Comparison of ENCODE assay signal across 8 cellular contexts in genomic region chr18:43596106-43596712, GRCh38.
DNase-seq lines count a peak whose midpoint lies in the region; ATAC-seq, FAIRE-seq and TF ChIP-seq lines count a peak whose summit lies in the region.

No MANE protein-coding gene starts in this region.

- TF ChIP-seq POLR2A in endothelial cell of umbilical vein (IDR thresholded peaks at IDR 0.05; ENCODE audit: low read depth, low read length) (no peak), prostate gland (IDR thresholded peaks at IDR 0.05) (no peak)

- whole genome bisulfite sequencing in prostate gland = 49% methylated on average over 3 of the region's 3 CpGs

- FAIRE-seq in endothelial cell of umbilical vein (lab: Jason Lieb, UNC) = no peak

- H2AFZ ChIP-seq in endothelial cell of umbilical vein (ENCODE audit: low read depth, low read length) = no peak overlapping the region

- no TSS peak for BruUV-seq in endothelial cell of umbilical vein (replicated peaks; lab: Mats Ljungman, UMichigan)

- H3K27ac ChIP-seq in C4-2B (no peak overlapping the region), endothelial cell of umbilical vein (ENCODE audit: insufficient read depth, low read depth, low read length) (no peak overlapping the region), prostate gland (no peak overlapping the region)

- intact Hi-C loops in endothelial cell of umbilical vein (cut with micrococcal nuclease) = loop anchor here (2.0 to 10.0 kb wide), 2 partner anchors 1001 to 1543 kb away; no protein-coding TSS in a partner anchor
- intact Hi-C loops in prostate gland (cut with DNase I) = no loop called here

- no peaks in the 10 kb centered on the region for H3K4me1 ChIP-seq in endothelial cell of umbilical vein (ENCODE audit: control insufficient read depth, extremely low read depth, insufficient read depth, low read length)
- no peaks in the 10 kb centered on the region for H3K4me1 ChIP-seq in prostate gland (replicated peaks)

- TF ChIP-seq CTCF in C4-2B (conservative IDR thresholded peaks at IDR 0.05) (peak; percentile 78), endothelial cell of umbilical vein (IDR thresholded peaks at IDR 0.05; ENCODE audit: extremely low read depth in 1 of 2, insufficient read depth in 1 of 2, low read depth in 1 of 2, low read length in 2 of 2) (peak; percentile 15 to 35), prostate gland (IDR thresholded peaks at IDR 0.05) (peak in 3 of 4 experiments; percentile 26 to 48 (median 42))

- H4K20me1 ChIP-seq in endothelial cell of umbilical vein (replicated peaks; ENCODE audit: control insufficient read depth, extremely low read depth, insufficient read depth, low read length) = no peaks in the 10 kb centered on the region

- H3K9me3 ChIP-seq in endothelial cell of umbilical vein (replicated peaks; ENCODE audit: control insufficient read depth, insufficient read depth, low read length) (no peaks in the 10 kb centered on the region), prostate gland (no peaks in the 10 kb centered on the region)

- H3K79me2 ChIP-seq in endothelial cell of umbilical vein (ENCODE audit: control insufficient read depth, insufficient read depth, low read length) = no peaks in the 10 kb centered on the region

- H3K4me3 ChIP-seq in endothelial cell of umbilical vein (replicated peaks in 1 of 3; ENCODE audit: insufficient read depth in 1 of 3, low read depth in 1 of 3, low read length in 3 of 3) (no peak overlapping the region), prostate gland (no peak overlapping the region)

- no peaks in the 10 kb centered on the region for H3K9me1 ChIP-seq in endothelial cell of umbilical vein (replicated peaks; ENCODE audit: control insufficient read depth, extremely low read depth, insufficient read depth, low read length)

- no peak overlapping the region for H3K9ac ChIP-seq in endothelial cell of umbilical vein (replicated peaks; ENCODE audit: extremely low read depth, insufficient read depth, low read length)

- CTCF ChIA-PET in endothelial cell of umbilical vein (lab: Charles Lee) = interaction anchor here (0.6 to 6.7 kb wide), 9 partner anchors 9 to 1568 kb away, joined by 3 to 44 read pairs (median 5); no protein-coding TSS in a partner anchor

- H3K36me3 ChIP-seq in endothelial cell of umbilical vein (ENCODE audit: control insufficient read depth in 2 of 2, extremely low read depth in 1 of 2, insufficient read depth in 2 of 2, low read length in 2 of 2) (no peaks in the 10 kb centered on the region), prostate gland (no peaks in the 10 kb centered on the region)

- ATAC-seq in GM19372 (IDR thresholded peaks at IDR 0.05; ENCODE audit: low read depth, unreplicated experiment) = peak; percentile 91
- ATAC-seq in HG03460 (IDR thresholded peaks at IDR 0.05; ENCODE audit: unreplicated experiment) = peak; percentile 64
- no peak for ATAC-seq in activated CD4-positive, CD25-positive, alpha-beta regulatory T cell treated with anti-CD3 and anti-CD28 coated beads, Interleukin-2, amount 50 U/mL, for 24 hours

- dilution Hi-C loops in endothelial cell of umbilical vein (cut with MboI; ENCODE audit: extremely low pct_ligation_motif_present, low sequenced_read_pairs) = no loop called here

- H3K4me2 ChIP-seq in endothelial cell of umbilical vein (ENCODE audit: insufficient read depth, low read length) = no peak overlapping the region

- H3K27me3 ChIP-seq in endothelial cell of umbilical vein (ENCODE audit: control insufficient read depth in 2 of 2, insufficient read depth in 2 of 2, low read length in 2 of 2) = no peaks in the 10 kb centered on the region
- no peaks in the 10 kb centered on the region for H3K27me3 ChIP-seq in prostate gland (replicated peaks; ENCODE audit: insufficient read depth)

- POLR2A ChIA-PET in endothelial cell of umbilical vein (lab: Charles Lee) = no interaction called here

- DNase-seq in NCI-H82 (lab: John Stamatoyannopoulos, UW) (peak; percentile 64), endothelial cell of umbilical vein (ENCODE audit: low read depth, low spot score) (peak; percentile 33), prostate gland (ENCODE audit: low spot score) (no peak), foreskin melanocyte (no peak)

TF ChIP-seq in endothelial cell of umbilical vein, 7 proteins besides CTCF, POLR2A, EP300 and RAD21:
- TF ChIP-seq, protein P1, sequence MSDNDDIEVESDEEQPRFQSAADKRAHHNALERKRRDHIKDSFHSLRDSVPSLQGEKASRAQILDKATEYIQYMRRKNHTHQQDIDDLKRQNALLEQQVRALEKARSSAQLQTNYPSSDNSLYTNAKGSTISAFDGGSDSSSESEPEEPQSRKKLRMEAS (IDR thresholded peaks at IDR 0.05; ENCODE audit: insufficient read depth, insufficient read length) = no peak

Comparison
In these comparisons a context has a peak if more than half of its experiments do, and no peak if none do; other contexts are left out.
1. CTCF ChIP-seq: peak in every context shown above with its lines; median percentile 78 in C4-2B; 42 in prostate gland; 25 in endothelial cell of umbilical vein.
2. ATAC-seq: peak in GM19372 (single experiment) and HG03460 (single experiment); none in activated CD4-positive, CD25-positive, alpha-beta regulatory T cell treated with anti-CD3 and anti-CD28 coated beads, Interleukin-2, amount 50 U/mL, for 24 hours (0 of 2).
3. DNase-seq: peak in NCI-H82 (single experiment) and endothelial cell of umbilical vein (single experiment); none in prostate gland (single experiment) and foreskin melanocyte (single experiment).